In genomic region chr7:87328281-87328680, GRCh38 we compare ENCODE assay signal across 18 cellular contexts. TPM values are rescaled to one million over a fixed set of nuclear protein-coding genes. Genes with fewer than 3 reads are reported as not detected.
DNase-seq lines count a peak whose midpoint lies in the region; ATAC-seq and TF ChIP-seq lines count a peak whose summit lies in the region.
"Had no signal": no experiment of that assay in that cellular context is flagged by ENCODE, and none has a peak within 500 bp of the region (broad histone marks: within the 10 kb centered on the region; RNA-seq: fewer than 3 reads in every experiment).

No MANE protein-coding gene starts in this region.

- H4K5ac ChIP-seq in mesendoderm (ENCODE audit: low read length), result no peak overlapping the region

- no peaks in the 10 kb centered on the region for H3K79me1 ChIP-seq in mesendoderm (ENCODE audit: low read length)

- H3K36me3 ChIP-seq in mesendoderm (ENCODE audit: control insufficient read depth, insufficient read depth, low read length), result no peaks in the 10 kb centered on the region

- H3K4ac ChIP-seq in mesendoderm (ENCODE audit: low read depth, low read length), result no peak overlapping the region

- TF ChIP-seq CTCF in NB4 (IDR thresholded peaks at IDR 0.05; ENCODE audit: low read depth, low read length) (no peak), choroid plexus epithelial cell (conservative IDR thresholded peaks at IDR 0.05; ENCODE audit: low read depth, low read length) (no peak)

- H3K56ac ChIP-seq in mesendoderm (ENCODE audit: low read length), result no peak overlapping the region

- H3K9ac ChIP-seq in mesendoderm (ENCODE audit: low read length), result no peak overlapping the region

- no peak overlapping the region for H2AK5ac ChIP-seq in mesendoderm (ENCODE audit: low read length)

- no peak overlapping the region for H3K4me3 ChIP-seq in NB4 (ENCODE audit: low read depth, low read length)
- H3K4me3 ChIP-seq in choroid plexus epithelial cell (ENCODE audit: low read depth, low read length), result no peak overlapping the region
- H3K4me3 ChIP-seq in mesendoderm (ENCODE audit: low read length), result peak overlapping the region; percentile 11
- H3K4me3 ChIP-seq: body of pancreas had no signal

- H2BK5ac ChIP-seq in mesendoderm (ENCODE audit: low read length), result no peak overlapping the region

- no peaks in the 10 kb centered on the region for H3K79me2 ChIP-seq in mesendoderm (ENCODE audit: control insufficient read depth, insufficient read depth, low read length)

- H3K27me3 ChIP-seq in mesendoderm (ENCODE audit: insufficient read depth, low read length, poor library complexity), result no peaks in the 10 kb centered on the region
- H3K27me3 ChIP-seq: body of pancreas had no signal

- no peak for TF ChIP-seq POLR2A in NB4 (IDR thresholded peaks at IDR 0.05; ENCODE audit: extremely low read depth, insufficient read length)

- ATAC-seq in GM21529 (IDR thresholded peaks at IDR 0.05; ENCODE audit: unreplicated experiment) (no peak), HG03139 (IDR thresholded peaks at IDR 0.05; ENCODE audit: unreplicated experiment) (no peak)
- ATAC-seq: body of pancreas, Right ventricle myocardium inferior had no signal

- no peak overlapping the region for H3K4me2 ChIP-seq in mesendoderm (ENCODE audit: low read length)

- H3K18ac ChIP-seq in mesendoderm (ENCODE audit: low read length), result no peak overlapping the region

- no peak overlapping the region for H3K23ac ChIP-seq in mesendoderm (ENCODE audit: low read length)

- no peak overlapping the region for H2BK120ac ChIP-seq in mesendoderm (ENCODE audit: low read depth, low read length)

- H4K8ac ChIP-seq in mesendoderm (ENCODE audit: low read depth, low read length), result no peak overlapping the region

- H2BK15ac ChIP-seq in mesendoderm (replicated peaks; ENCODE audit: low read depth), result no peak overlapping the region

- DNase-seq in NCI-H748 (lab: John Stamatoyannopoulos, UW; ENCODE audit: unreplicated experiment) (peak; percentile 22), NCI-H748 treated with DMSO at 0.1 percent for 48 hours (lab: John Stamatoyannopoulos, UW) (no peak), NB4 (ENCODE audit: low read depth) (peak; percentile 55), choroid plexus epithelial cell (ENCODE audit: low read depth) (peak; percentile 56), mesendoderm (peak; percentile 49), 8988T (no peak)
- DNase-seq: activated CD4-positive, alpha-beta memory T cell treated with anti-CD3 and anti-CD28 coated beads, Interleukin-2, amount 10 ng/mL, durations not matched to agents 7 days and 5 days; activated effector memory CD4-positive, alpha-beta T cell treated with Interleukin-2 at 50 U/mL for 16 hours; AML-193; body of pancreas; DND-41; effector memory CD4-positive, alpha-beta T cell; head of caudate nucleus; naive B cell; stimulated activated CD4-positive, alpha-beta T cell treated with anti-CD3 and anti-CD28 coated beads, Interleukin-1b, Interleukin-23, amount 100 ng/mL, for 48 hours had no signal

- H3K4me1 ChIP-seq in mesendoderm (ENCODE audit: control insufficient read depth, low read depth, low read length), result no peaks in the 10 kb centered on the region
- H3K4me1 ChIP-seq: body of pancreas had no signal

- WGBS in mesendoderm (ENCODE audit: extremely low coverage, insufficient coverage, low lambda C conversion rate), result no CpG with 5 or more reads among the region's 3 CpGs

- no peak overlapping the region for H3K27ac ChIP-seq in mesendoderm (ENCODE audit: low read depth, low read length)
- H3K27ac ChIP-seq: body of pancreas had no signal

RNA-seq across cellular contexts. Expression of gene CROT, which starts 17.2 kb away (rescaled TPM):
- 1.6 TPM for polyA plus RNA-seq in mesendoderm (2013, experiment 1 of 2)
- 1.7 TPM for polyA plus RNA-seq in mesendoderm (2013, experiment 2 of 2)

Comparison
In these comparisons a context has a peak if more than half of its experiments do, and no peak if none do; other contexts are left out.
1. DNase-seq: peak in NCI-H748 (single experiment), NB4 (single experiment), choroid plexus epithelial cell (single experiment) and mesendoderm (single experiment); none in NCI-H748 treated with DMSO at 0.1 percent for 48 hours (single experiment) and 8988T (single experiment).